ENCODE assay signal across 1 cellular context in the genomic region with DNA sequence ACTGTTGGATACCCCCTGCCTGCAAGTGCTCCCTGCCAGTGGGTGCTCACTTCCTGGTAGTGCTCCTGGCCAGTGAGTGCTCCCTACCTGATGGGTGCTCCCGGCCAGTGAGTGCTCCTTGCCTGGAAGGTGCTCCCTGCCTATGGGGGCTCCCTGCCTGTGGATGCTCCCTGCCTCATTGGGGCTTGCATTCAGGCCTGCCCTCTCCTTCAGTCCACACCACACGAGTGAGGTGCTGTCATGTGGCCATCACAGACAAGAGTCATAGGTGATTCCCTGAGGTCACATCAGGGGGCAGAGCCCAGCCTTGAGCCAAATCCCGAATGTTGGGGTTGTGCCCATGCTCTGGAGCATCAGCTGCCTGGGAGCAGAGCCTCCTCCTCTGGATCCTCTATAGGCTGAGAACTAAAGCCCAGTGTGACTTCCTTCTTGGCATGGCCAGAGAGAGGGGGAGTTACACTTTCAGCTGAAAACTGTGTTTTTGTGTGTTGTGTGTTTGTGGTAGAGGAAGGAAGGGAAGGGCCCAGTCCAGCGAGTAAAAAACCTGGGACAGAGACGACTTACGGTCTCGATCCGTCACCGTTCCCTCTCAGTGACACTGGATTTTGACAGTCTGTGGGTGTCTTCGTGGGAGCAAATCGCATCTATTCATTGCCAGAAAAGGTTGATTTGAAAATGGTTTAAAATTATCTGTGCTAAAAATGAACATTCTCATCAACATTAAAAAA.
TF ChIP-seq lines count a peak whose summit lies in the region.

No MANE protein-coding gene starts in this region.

TF ChIP-seq in GM12878, 131 proteins besides CTCF, POLR2A, EP300 and RAD21 (continued from another document):
- TF ChIP-seq, protein P1, sequence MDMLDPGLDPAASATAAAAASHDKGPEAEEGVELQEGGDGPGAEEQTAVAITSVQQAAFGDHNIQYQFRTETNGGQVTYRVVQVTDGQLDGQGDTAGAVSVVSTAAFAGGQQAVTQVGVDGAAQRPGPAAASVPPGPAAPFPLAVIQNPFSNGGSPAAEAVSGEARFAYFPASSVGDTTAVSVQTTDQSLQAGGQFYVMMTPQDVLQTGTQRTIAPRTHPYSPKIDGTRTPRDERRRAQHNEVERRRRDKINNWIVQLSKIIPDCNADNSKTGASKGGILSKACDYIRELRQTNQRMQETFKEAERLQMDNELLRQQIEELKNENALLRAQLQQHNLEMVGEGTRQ (IDR thresholded peaks at IDR 0.05; ENCODE audit: borderline replicate concordance, low read depth, low read length) = no peak
- TF ChIP-seq, protein P2, sequence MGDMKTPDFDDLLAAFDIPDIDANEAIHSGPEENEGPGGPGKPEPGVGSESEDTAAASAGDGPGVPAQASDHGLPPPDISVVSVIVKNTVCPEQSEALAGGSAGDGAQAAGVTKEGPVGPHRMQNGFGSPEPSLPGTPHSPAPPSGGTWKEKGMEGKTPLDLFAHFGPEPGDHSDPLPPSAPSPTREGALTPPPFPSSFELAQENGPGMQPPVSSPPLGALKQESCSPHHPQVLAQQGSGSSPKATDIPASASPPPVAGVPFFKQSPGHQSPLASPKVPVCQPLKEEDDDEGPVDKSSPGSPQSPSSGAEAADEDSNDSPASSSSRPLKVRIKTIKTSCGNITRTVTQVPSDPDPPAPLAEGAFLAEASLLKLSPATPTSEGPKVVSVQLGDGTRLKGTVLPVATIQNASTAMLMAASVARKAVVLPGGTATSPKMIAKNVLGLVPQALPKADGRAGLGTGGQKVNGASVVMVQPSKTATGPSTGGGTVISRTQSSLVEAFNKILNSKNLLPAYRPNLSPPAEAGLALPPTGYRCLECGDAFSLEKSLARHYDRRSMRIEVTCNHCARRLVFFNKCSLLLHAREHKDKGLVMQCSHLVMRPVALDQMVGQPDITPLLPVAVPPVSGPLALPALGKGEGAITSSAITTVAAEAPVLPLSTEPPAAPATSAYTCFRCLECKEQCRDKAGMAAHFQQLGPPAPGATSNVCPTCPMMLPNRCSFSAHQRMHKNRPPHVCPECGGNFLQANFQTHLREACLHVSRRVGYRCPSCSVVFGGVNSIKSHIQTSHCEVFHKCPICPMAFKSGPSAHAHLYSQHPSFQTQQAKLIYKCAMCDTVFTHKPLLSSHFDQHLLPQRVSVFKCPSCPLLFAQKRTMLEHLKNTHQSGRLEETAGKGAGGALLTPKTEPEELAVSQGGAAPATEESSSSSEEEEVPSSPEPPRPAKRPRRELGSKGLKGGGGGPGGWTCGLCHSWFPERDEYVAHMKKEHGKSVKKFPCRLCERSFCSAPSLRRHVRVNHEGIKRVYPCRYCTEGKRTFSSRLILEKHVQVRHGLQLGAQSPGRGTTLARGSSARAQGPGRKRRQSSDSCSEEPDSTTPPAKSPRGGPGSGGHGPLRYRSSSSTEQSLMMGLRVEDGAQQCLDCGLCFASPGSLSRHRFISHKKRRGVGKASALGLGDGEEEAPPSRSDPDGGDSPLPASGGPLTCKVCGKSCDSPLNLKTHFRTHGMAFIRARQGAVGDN (IDR thresholded peaks at IDR 0.05) = 0 out of 2 replicates have a peak, but pooled peaks have one; percentile 32
- no peak for TF ChIP-seq YBX1 (IDR thresholded peaks at IDR 0.05)
- peak; percentile 100 for TF ChIP-seq NFXL1 (IDR thresholded peaks at IDR 0.05; ENCODE audit: borderline replicate concordance)
- TF ChIP-seq SKIL (IDR thresholded peaks at IDR 0.05; ENCODE audit: low read depth, poor library complexity, severe bottlenecking) = no peak
- no peak for TF ChIP-seq ELK1 (IDR thresholded peaks at IDR 0.05; ENCODE audit: low read depth, low read length)
- no peak for TF ChIP-seq ZNF274 (IDR thresholded peaks at IDR 0.05; ENCODE audit: insufficient read depth, insufficient read length)
- TF ChIP-seq RUNX3 (IDR thresholded peaks at IDR 0.05; ENCODE audit: low read length) = no peak
- TF ChIP-seq PKNOX1 (IDR thresholded peaks at IDR 0.05) = peak; percentile 26; the same call in 1 of the 2 replicates
- TF ChIP-seq MEF2B (IDR thresholded peaks at IDR 0.05; ENCODE audit: partially characterized antibody, poor library complexity, severe bottlenecking) = no peak
TF ChIP-seq in GM12878: peak in this region for 4.
